Comparison of ENCODE assay signal across 1 cellular context in genomic region chr12:107732365-107732764, GRCh38.
TF ChIP-seq lines count a peak whose summit lies in the region.

No MANE protein-coding gene starts in this region.

TF ChIP-seq in GM12878, 131 proteins besides CTCF, POLR2A, EP300 and RAD21:
- no peak for TF ChIP-seq ATF2 (IDR thresholded peaks at IDR 0.05; ENCODE audit: low read length)
